ENCODE assay signal across 1 cellular context in genomic region chr17:17493249-17493985, GRCh38.
TF ChIP-seq lines count a peak whose summit lies in the region.

No MANE protein-coding gene starts in this region.

TF ChIP-seq in GM12878, 131 proteins besides CTCF, POLR2A, EP300 and RAD21 (continued from another document):
- no peak for TF ChIP-seq NFYA (IDR thresholded peaks at IDR 0.05; ENCODE audit: borderline replicate concordance, low read depth, low read length)
- TF ChIP-seq ZNF622 (IDR thresholded peaks at IDR 0.05) = no peak
- TF ChIP-seq NBN (IDR thresholded peaks at IDR 0.05) = no peak
- no peak for TF ChIP-seq MTA3 (IDR thresholded peaks at IDR 0.05; ENCODE audit: borderline replicate concordance, low read length)
- TF ChIP-seq, protein P1, sequence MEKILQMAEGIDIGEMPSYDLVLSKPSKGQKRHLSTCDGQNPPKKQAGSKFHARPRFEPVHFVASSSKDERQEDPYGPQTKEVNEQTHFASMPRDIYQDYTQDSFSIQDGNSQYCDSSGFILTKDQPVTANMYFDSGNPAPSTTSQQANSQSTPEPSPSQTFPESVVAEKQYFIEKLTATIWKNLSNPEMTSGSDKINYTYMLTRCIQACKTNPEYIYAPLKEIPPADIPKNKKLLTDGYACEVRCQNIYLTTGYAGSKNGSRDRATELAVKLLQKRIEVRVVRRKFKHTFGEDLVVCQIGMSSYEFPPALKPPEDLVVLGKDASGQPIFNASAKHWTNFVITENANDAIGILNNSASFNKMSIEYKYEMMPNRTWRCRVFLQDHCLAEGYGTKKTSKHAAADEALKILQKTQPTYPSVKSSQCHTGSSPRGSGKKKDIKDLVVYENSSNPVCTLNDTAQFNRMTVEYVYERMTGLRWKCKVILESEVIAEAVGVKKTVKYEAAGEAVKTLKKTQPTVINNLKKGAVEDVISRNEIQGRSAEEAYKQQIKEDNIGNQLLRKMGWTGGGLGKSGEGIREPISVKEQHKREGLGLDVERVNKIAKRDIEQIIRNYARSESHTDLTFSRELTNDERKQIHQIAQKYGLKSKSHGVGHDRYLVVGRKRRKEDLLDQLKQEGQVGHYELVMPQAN (conservative IDR thresholded peaks at IDR 0.05) = no peak
